41 cellular contexts compared by ENCODE assay signal in genomic region chr3:68941055-68941454, GRCh38. TPM values are rescaled to one million over a fixed set of nuclear protein-coding genes. Genes with fewer than 3 reads are reported as not detected.
"Had no signal": no experiment of that assay in that cellular context is flagged by ENCODE, and none has a peak within 500 bp of the region (broad histone marks: within the 10 kb centered on the region; RNA-seq: fewer than 3 reads in every experiment).

No MANE protein-coding gene starts in this region.

- H3K4me3 Mint-ChIP-seq: activated naive CD4-positive, alpha-beta T cell treated with anti-CD3 and anti-CD28 coated beads for 36 hours; activated naive CD4-positive, alpha-beta T cell treated with anti-CD3 and anti-CD28 coated beads, Interleukin-2, amount 10 ng/mL, durations not matched to agents 7 days and 5 days; activated naive CD4-positive, alpha-beta T cell treated with anti-CD3 and anti-CD28 coated beads, Interleukin-2, amount 50 U/mL, for 24 hours; activated naive CD8-positive, alpha-beta T cell; activated naive CD8-positive, alpha-beta T cell treated with anti-CD3 and anti-CD28 coated beads for 36 hours; activated naive CD8-positive, alpha-beta T cell treated with anti-CD3 and anti-CD28 coated beads, Interleukin-2, amount 10 ng/mL, durations not matched to agents 7 days and 5 days; activated naive CD8-positive, alpha-beta T cell treated with anti-CD3 and anti-CD28 coated beads, Interleukin-2, amount 50 U/mL, for 24 hours; activated T-cell treated with anti-CD3 and anti-CD28 coated beads, Interleukin-2, amount 50 U/mL, for 24 hours; activated T-cell treated with anti-CD3 and anti-CD28 coated beads, Interleukin-2, amount 50 U/mL, for 4 hours; activated T-cell treated with anti-CD3 and anti-CD28 coated beads, Interleukin-2, amount 50 U/mL, for 72 hours; activated T-helper 1 cell treated with anti-CD3 and anti-CD28 coated beads, Interleukin-12 subunit alpha, Interleukin-12 subunit beta, Interleukin-2, Interleukin-4 antibody, amounts not matched to agents 30 ng/mL and 10 ng/mL and 1 ng/mL, durations not matched to agents 14 hours and 24 hours and 36 hours; activated T-helper 17 cell treated with anti-CD3 and anti-CD28 coated beads, Interleukin-2, amount 50 U/mL, for 72 hours; brain; central memory CD8-positive, alpha-beta T cell had no signal

- H3K27ac Mint-ChIP-seq: activated naive CD4-positive, alpha-beta T cell treated with anti-CD3 and anti-CD28 coated beads for 36 hours; activated naive CD4-positive, alpha-beta T cell treated with anti-CD3 and anti-CD28 coated beads, Interleukin-2, amount 10 ng/mL, durations not matched to agents 7 days and 5 days; activated naive CD4-positive, alpha-beta T cell treated with anti-CD3 and anti-CD28 coated beads, Interleukin-2, amount 50 U/mL, for 24 hours; activated naive CD4-positive, alpha-beta T cell treated with anti-CD3 and anti-CD28 coated beads, Interleukin-2, amount 50 U/mL, for 72 hours; activated naive CD8-positive, alpha-beta T cell; activated naive CD8-positive, alpha-beta T cell treated with anti-CD3 and anti-CD28 coated beads for 36 hours; activated naive CD8-positive, alpha-beta T cell treated with anti-CD3 and anti-CD28 coated beads, Interleukin-2, amount 10 ng/mL, durations not matched to agents 7 days and 5 days; activated naive CD8-positive, alpha-beta T cell treated with anti-CD3 and anti-CD28 coated beads, Interleukin-2, amount 50 U/mL, for 24 hours; activated T-cell treated with anti-CD3 and anti-CD28 coated beads, Interleukin-2, amount 50 U/mL, for 24 hours; activated T-cell treated with anti-CD3 and anti-CD28 coated beads, Interleukin-2, amount 50 U/mL, for 72 hours; activated T-helper 1 cell treated with anti-CD3 and anti-CD28 coated beads, Interleukin-12 subunit alpha, Interleukin-12 subunit beta, Interleukin-2, Interleukin-4 antibody, amounts not matched to agents 30 ng/mL and 10 ng/mL and 1 ng/mL, durations not matched to agents 14 hours and 24 hours and 36 hours; activated T-helper 17 cell treated with anti-CD3 and anti-CD28 coated beads, Interleukin-2, amount 50 U/mL, for 72 hours; activated T-helper 2 cell treated with anti-CD3 and anti-CD28 coated beads, Interferon-gamma antibody, Interleukin-2, Interleukin-4, amounts not matched to agents 10 μg/mL and 5 μg/mL and 100 μg/mL, durations not matched to agents 14 hours and 24 hours and 36 hours; brain had no signal

- H3K36me3 Mint-ChIP-seq: activated naive CD4-positive, alpha-beta T cell treated with anti-CD3 and anti-CD28 coated beads, Interleukin-2, amount 10 ng/mL, durations not matched to agents 7 days and 5 days; activated naive CD4-positive, alpha-beta T cell treated with anti-CD3 and anti-CD28 coated beads, Interleukin-2, amount 50 U/mL, for 24 hours; activated naive CD4-positive, alpha-beta T cell treated with anti-CD3 and anti-CD28 coated beads, Interleukin-2, amount 50 U/mL, for 72 hours; activated naive CD8-positive, alpha-beta T cell; activated naive CD8-positive, alpha-beta T cell treated with anti-CD3 and anti-CD28 coated beads for 36 hours; activated naive CD8-positive, alpha-beta T cell treated with anti-CD3 and anti-CD28 coated beads, Interleukin-2, amount 10 ng/mL, durations not matched to agents 7 days and 5 days; brain had no signal

- ATAC-seq: activated naive CD4-positive, alpha-beta T cell treated with anti-CD3 and anti-CD28 coated beads, Interleukin-2, amount 50 U/mL, for 72 hours; activated naive CD8-positive, alpha-beta T cell treated with anti-CD3 and anti-CD28 coated beads, Interleukin-2, amount 50 U/mL, for 24 hours; activated T-cell treated with anti-CD3 and anti-CD28 coated beads, Interleukin-2, amount 50 U/mL, for 4 hours; activated T-cell treated with anti-CD3 and anti-CD28 coated beads, Interleukin-2, amount 50 U/mL, for 72 hours; activated T-helper 17 cell treated with anti-CD3 and anti-CD28 coated beads, Interleukin-2, amount 50 U/mL, for 72 hours had no signal

- H3K4me1 Mint-ChIP-seq: activated naive CD4-positive, alpha-beta T cell treated with anti-CD3 and anti-CD28 coated beads, Interleukin-2, amount 50 U/mL, for 24 hours; activated naive CD8-positive, alpha-beta T cell treated with anti-CD3 and anti-CD28 coated beads for 36 hours; activated naive CD8-positive, alpha-beta T cell treated with anti-CD3 and anti-CD28 coated beads, Interleukin-2, amount 50 U/mL, for 24 hours; activated T-helper 17 cell treated with anti-CD3 and anti-CD28 coated beads, Interleukin-2, amount 50 U/mL, for 72 hours; central memory CD8-positive, alpha-beta T cell had no signal

- DNase-seq: activated effector memory CD4-positive, alpha-beta T cell treated with anti-CD3 and anti-CD28 coated beads, Interleukin-2, amount 50 U/mL, for 16 hours; activated effector memory CD4-positive, alpha-beta T cell treated with Interleukin-2 at 50 U/mL for 16 hours; activated gamma-delta T cell; activated gamma-delta T cell treated with Interleukin-2 at 50 U/mL for 16 hours; activated naive CD4-positive, alpha-beta T cell; activated naive CD4-positive, alpha-beta T cell treated with anti-CD3 and anti-CD28 coated beads for 36 hours; activated naive CD4-positive, alpha-beta T cell treated with anti-CD3 and anti-CD28 coated beads, Interleukin-2, amount 10 ng/mL, durations not matched to agents 7 days and 5 days; activated naive CD4-positive, alpha-beta T cell treated with anti-CD3 and anti-CD28 coated beads, Interleukin-2, amount 50 U/mL, for 16 hours; activated naive CD4-positive, alpha-beta T cell treated with Interleukin-2 at 50 U/mL for 16 hours; activated naive CD8-positive, alpha-beta T cell treated with anti-CD3 and anti-CD28 coated beads for 36 hours; activated naive CD8-positive, alpha-beta T cell treated with anti-CD3 and anti-CD28 coated beads, Interleukin-2, amount 10 ng/mL, durations not matched to agents 7 days and 5 days; activated naive CD8-positive, alpha-beta T cell treated with anti-CD3 and anti-CD28 coated beads, Interleukin-2, amount 50 U/mL, for 24 hours; activated T-cell treated with anti-CD3 and anti-CD28 coated beads, Interleukin-2, amount 50 U/mL, for 1 hour; activated T-cell treated with anti-CD3 and anti-CD28 coated beads, Interleukin-2, amount 50 U/mL, for 24 hours; activated T-cell treated with anti-CD3 and anti-CD28 coated beads, Interleukin-2, amount 50 U/mL, for 4 hours; activated T-cell treated with anti-CD3 and anti-CD28 coated beads, Interleukin-2, amount 50 U/mL, for 48 hours; activated T-cell treated with anti-CD3 and anti-CD28 coated beads, Interleukin-2, amount 50 U/mL, for 72 hours; adrenal gland; amniotic stem cell; amygdala; anterior cingulate cortex; aorta; brain microvascular endothelial cell; caudate nucleus; central memory CD4-positive, alpha-beta T cell; cerebellar nuclear complex had no signal

- H3K4me3 ChIP-seq: adrenal gland, ascending aorta, breast epithelium, cardiac muscle cell had no signal

- H3K27me3 ChIP-seq: adrenal gland, ascending aorta, brain microvascular endothelial cell, cardiac muscle cell had no signal

- H3K36me3 ChIP-seq: adrenal gland, ascending aorta, brain microvascular endothelial cell, breast epithelium, cardiac muscle cell had no signal

- H3K9me3 Mint-ChIP-seq: activated naive CD4-positive, alpha-beta T cell treated with anti-CD3 and anti-CD28 coated beads for 36 hours; activated naive CD4-positive, alpha-beta T cell treated with anti-CD3 and anti-CD28 coated beads, Interleukin-2, amount 10 ng/mL, durations not matched to agents 7 days and 5 days; activated naive CD4-positive, alpha-beta T cell treated with anti-CD3 and anti-CD28 coated beads, Interleukin-2, amount 50 U/mL, for 24 hours; activated naive CD4-positive, alpha-beta T cell treated with anti-CD3 and anti-CD28 coated beads, Interleukin-2, amount 50 U/mL, for 72 hours; activated naive CD8-positive, alpha-beta T cell treated with anti-CD3 and anti-CD28 coated beads for 36 hours; activated naive CD8-positive, alpha-beta T cell treated with anti-CD3 and anti-CD28 coated beads, Interleukin-2, amount 10 ng/mL, durations not matched to agents 7 days and 5 days; activated naive CD8-positive, alpha-beta T cell treated with anti-CD3 and anti-CD28 coated beads, Interleukin-2, amount 50 U/mL, for 24 hours; activated T-cell treated with anti-CD3 and anti-CD28 coated beads, Interleukin-2, amount 50 U/mL, for 24 hours; activated T-cell treated with anti-CD3 and anti-CD28 coated beads, Interleukin-2, amount 50 U/mL, for 4 hours; activated T-cell treated with anti-CD3 and anti-CD28 coated beads, Interleukin-2, amount 50 U/mL, for 72 hours; activated T-helper 1 cell treated with anti-CD3 and anti-CD28 coated beads, Interleukin-12 subunit alpha, Interleukin-12 subunit beta, Interleukin-2, Interleukin-4 antibody, amounts not matched to agents 30 ng/mL and 10 ng/mL and 1 ng/mL, durations not matched to agents 14 hours and 24 hours and 36 hours; activated T-helper 17 cell treated with anti-CD3 and anti-CD28 coated beads, Interleukin-2, amount 50 U/mL, for 72 hours; activated T-helper 2 cell treated with anti-CD3 and anti-CD28 coated beads, Interferon-gamma antibody, Interleukin-2, Interleukin-4, amounts not matched to agents 10 μg/mL and 5 μg/mL and 100 μg/mL, durations not matched to agents 14 hours and 24 hours and 36 hours; central memory CD8-positive, alpha-beta T cell had no signal

- H3K4me1 ChIP-seq: adrenal gland, ascending aorta, breast epithelium had no signal

- H3K27ac ChIP-seq: adrenal gland, ascending aorta, brain microvascular endothelial cell, breast epithelium, cardiac muscle cell had no signal

- H3K9me3 ChIP-seq: adrenal gland, ascending aorta, breast epithelium had no signal

RNA-seq across cellular contexts. Expression of gene TAFA4, which starts 8.7 kb away (rescaled TPM):
- total RNA-seq: activated naive CD4-positive, alpha-beta T cell treated with anti-CD3 and anti-CD28 coated beads for 36 hours; activated naive CD4-positive, alpha-beta T cell treated with anti-CD3 and anti-CD28 coated beads, Interleukin-2, amount 50 U/mL, for 72 hours; activated naive CD8-positive, alpha-beta T cell treated with anti-CD3 and anti-CD28 coated beads for 36 hours; activated naive CD8-positive, alpha-beta T cell treated with anti-CD3 and anti-CD28 coated beads, Interleukin-2, amount 10 ng/mL, durations not matched to agents 7 days and 5 days; activated T-cell treated with anti-CD3 and anti-CD28 coated beads, Interleukin-2, amount 50 U/mL, for 4 hours; activated T-cell treated with anti-CD3 and anti-CD28 coated beads, Interleukin-2, amount 50 U/mL, for 72 hours; activated T-helper 1 cell treated with anti-CD3 and anti-CD28 coated beads, Interleukin-12 subunit alpha, Interleukin-12 subunit beta, Interleukin-2, Interleukin-4 antibody, amounts not matched to agents 30 ng/mL and 10 ng/mL and 1 ng/mL, durations not matched to agents 14 hours and 24 hours and 36 hours; activated T-helper 17 cell treated with anti-CD3 and anti-CD28 coated beads, Interleukin-2, amount 50 U/mL, for 72 hours; activated T-helper 2 cell treated with anti-CD3 and anti-CD28 coated beads, Interferon-gamma antibody, Interleukin-2, Interleukin-4, amounts not matched to agents 10 μg/mL and 5 μg/mL and 100 μg/mL, durations not matched to agents 14 hours and 24 hours and 36 hours; aorta; ascending aorta; astrocyte; breast epithelium; bronchial epithelial cell; cardiac septum; chondrocyte had no signal
